In genomic region chr2:231666171-231667095, GRCh38 we compare ENCODE assay signal across 8 cellular contexts. TPM values are rescaled to one million over a fixed set of nuclear protein-coding genes. Genes with fewer than 3 reads are reported as not detected.
DNase-seq lines count a peak whose midpoint lies in the region; ATAC-seq and TF ChIP-seq lines count a peak whose summit lies in the region.

No MANE protein-coding gene starts in this region.

- TF ChIP-seq POLR2A in uterus (IDR thresholded peaks at IDR 0.05) = peak; percentile 88 to 95

- peak; percentile 97 for DNase-seq in Calu3
- DNase-seq in SIG-M5 (lab: John Stamatoyannopoulos, UW) = peak; percentile 37
- DNase-seq in mucosa of descending colon = peak; percentile 96 to 97 (median 97)
- peak; percentile 93 to 96 for DNase-seq in uterus
- no peak for DNase-seq in activated CD4-positive, CD25-positive, alpha-beta regulatory T cell treated with anti-CD3 and anti-CD28 coated beads, Interleukin-2, amount 50 U/mL, for 72 hours

- H3K9me3 ChIP-seq in mucosa of descending colon (no peaks in the 10 kb centered on the region), uterus (no peaks in the 10 kb centered on the region)

- TF ChIP-seq CTCF in Calu3 (IDR thresholded peaks at IDR 0.05; ENCODE audit: unreplicated experiment) (no peak), mucosa of descending colon (IDR thresholded peaks at IDR 0.05) (no peak), uterus (IDR thresholded peaks at IDR 0.05) (peak; percentile 4 to 54 (median 10))

- H3K4me1 ChIP-seq in mucosa of descending colon (ENCODE audit: low read depth) = peaks cover 48% of the 10 kb centered on the region
- H3K4me1 ChIP-seq in uterus = no peaks in the 10 kb centered on the region

- ATAC-seq in GM19397 (IDR thresholded peaks at IDR 0.05; ENCODE audit: unreplicated experiment) = peak; percentile 25
- ATAC-seq in HG03469 (IDR thresholded peaks at IDR 0.05; ENCODE audit: unreplicated experiment) = peak; percentile 25
- ATAC-seq in esophagus mucosa = peak; percentile 67
- peak; percentile 78 for ATAC-seq in mucosa of descending colon

- H3K36me3 Mint-ChIP-seq in Calu3 (ENCODE audit: insufficient read depth, unreplicated experiment) = peaks cover 29% of the 10 kb centered on the region

- H3K27ac Mint-ChIP-seq in Calu3 (ENCODE audit: unreplicated experiment) = peak overlapping the region; percentile 97

- no peaks in the 10 kb centered on the region for H3K4me1 Mint-ChIP-seq in Calu3 (ENCODE audit: low read depth, unreplicated experiment)

- BruUV-seq in Calu3 (replicated peaks; lab: Mats Ljungman, UMichigan) = TSS peak; percentile 88

- CTCF ChIA-PET in Calu3 (lab: Charles Lee) = interaction anchor here (0.8 to 1.9 kb wide), 10 partner anchors 8 to 54 kb away, joined by 3 to 17 read pairs (median 5); partner anchors contain the start of gene PTMA

- H3K27ac ChIP-seq in uterus = peak overlapping the region; percentile 99

- H3K27me3 ChIP-seq in uterus = no peaks in the 10 kb centered on the region

- H3K36me3 ChIP-seq in mucosa of descending colon (ENCODE audit: low read depth) (peaks cover 5% of the 10 kb centered on the region), uterus (no peaks in the 10 kb centered on the region)

- no peaks in the 10 kb centered on the region for H3K27me3 Mint-ChIP-seq in Calu3 (ENCODE audit: unreplicated experiment)

- H3K4me3 Mint-ChIP-seq in Calu3 (ENCODE audit: low read depth, unreplicated experiment) = peak overlapping the region; percentile 75

- intact Hi-C loops in Calu3 (cut with micrococcal nuclease; ENCODE audit: unreplicated experiment) (no loop called here), mucosa of descending colon (cut with DNase I, micrococcal nuclease) (no loop called here), uterus (cut with DNase I; ENCODE audit: low total_unique reads) (no loop called here)

- H3K9me3 Mint-ChIP-seq in Calu3 (ENCODE audit: low read depth, unreplicated experiment) = no peaks in the 10 kb centered on the region

- no peak overlapping the region for H3K4me3 ChIP-seq in mucosa of descending colon
- H3K4me3 ChIP-seq in uterus = peak overlapping the region; percentile 51 to 52

RNA-seq across cellular contexts. Expression of gene PTMA, which starts 41.9 kb away (rescaled TPM):
- 1,239 and 1,354 TPM in 2 replicates for total RNA-seq in Calu3 (2022)
- 924 TPM for total RNA-seq in esophagus mucosa
- 1,000 to 10,000 TPM in 1 of 3 donors, 100 to 1,000 TPM in 2; 838 to 1,158 (median 963) TPM for total RNA-seq in mucosa of descending colon
- 100 to 1,000 TPM; 693 to 966 (median 818) TPM for total RNA-seq in uterus

Comparison
In these comparisons a context has a peak if more than half of its experiments do, and no peak if none do; other contexts are left out.
1. CTCF ChIP-seq: peak in uterus (4 of 4); none in Calu3 (single experiment) and mucosa of descending colon (single experiment).
2. ATAC-seq: peak in every context shown above with its lines; median percentile 78 in mucosa of descending colon; 67 in esophagus mucosa; 25 in GM19397; 25 in HG03469.